Comparison of ENCODE assay signal across 7 cellular contexts in genomic region chr18:69820538-69820937, GRCh38.
"Had no signal": no experiment of that assay in that cellular context is flagged by ENCODE, and none has a peak within 500 bp of the region (broad histone marks: within the 10 kb centered on the region; RNA-seq: fewer than 3 reads in every experiment).

No MANE protein-coding gene starts in this region.

- H3K9ac ChIP-seq: KMS-11 had no signal

- H3K27ac ChIP-seq: HL-60, KMS-11 had no signal

- DNase-seq: IMR-90, KBM-7, KG1 had no signal

- FAIRE-seq: HepG2, HTR-8/SVneo had no signal

- H3K4me2 ChIP-seq: KMS-11 had no signal

- ATAC-seq: HepG2 had no signal
